ENCODE assay signal across 8 cellular contexts in genomic region chr15:41557673-41558399, GRCh38. TPM values are rescaled to one million over a fixed set of nuclear protein-coding genes. Genes with fewer than 3 reads are reported as not detected.
DNase-seq lines count a peak whose midpoint lies in the region; ATAC-seq, FAIRE-seq and TF ChIP-seq lines count a peak whose summit lies in the region.

No MANE protein-coding gene starts in this region.

- TF ChIP-seq CTCF in D721Med (IDR thresholded peaks at IDR 0.05; ENCODE audit: insufficient read depth, missing control alignments) (peak; percentile 90), lower lobe of right lung (IDR thresholded peaks at IDR 0.05) (peak; percentile 83)

- no peaks in the 10 kb centered on the region for H3K36me3 Mint-ChIP-seq in activated CD4-positive, alpha-beta memory T cell treated with anti-CD3 and anti-CD28 coated beads for 36 hours

- H3K4me3 ChIP-seq in duodenal mucosa (ENCODE audit: low read depth in 1 of 2, low read length in 2 of 2) (peak overlapping the region; percentile 55 to 56), lower lobe of right lung (peak overlapping the region; percentile 61)

- H3K27ac Mint-ChIP-seq in activated CD4-positive, alpha-beta memory T cell treated with anti-CD3 and anti-CD28 coated beads for 36 hours = peak overlapping the region; percentile 70

- H3K4me3 Mint-ChIP-seq in activated CD4-positive, alpha-beta memory T cell treated with anti-CD3 and anti-CD28 coated beads for 36 hours = peak overlapping the region; percentile 82

- DNase-seq in D721Med (ENCODE audit: insufficient read length, low spot score) (peak; percentile 78), NCI-H748 (lab: John Stamatoyannopoulos, UW; ENCODE audit: unreplicated experiment) (peak; percentile 80), lower lobe of right lung (peak; percentile 68)
- DNase-seq in activated CD4-positive, alpha-beta memory T cell treated with anti-CD3 and anti-CD28 coated beads for 36 hours = peak; percentile 83
- DNase-seq in stimulated activated CD4-positive, alpha-beta T cell treated with anti-CD3 and anti-CD28 coated beads, TNF-alpha, amount 100 ng/mL, for 4 hours (ENCODE audit: low read depth in 3 of 3) = peak; percentile 44 to 56 (median 55)

- H3K4me1 ChIP-seq in duodenal mucosa (ENCODE audit: control insufficient read depth in 1 of 2, insufficient read depth in 2 of 2, low read length in 2 of 2) (peaks cover 22 to 23% of the 10 kb centered on the region in 2 donors), lower lobe of right lung (peaks cover 39% of the 10 kb centered on the region)

- no peaks in the 10 kb centered on the region for H3K9me3 ChIP-seq in duodenal mucosa (ENCODE audit: control insufficient read depth in 1 of 2, low read length in 2 of 2)
- no peaks in the 10 kb centered on the region for H3K9me3 ChIP-seq in lower lobe of right lung

- ATAC-seq in HG02759 (IDR thresholded peaks at IDR 0.05; ENCODE audit: unreplicated experiment) (peak; percentile 66), lower lobe of right lung (peak; percentile 69 to 74), HG02885 (IDR thresholded peaks at IDR 0.05; ENCODE audit: poor library complexity, unreplicated experiment) (no peak)

- H3K9me3 Mint-ChIP-seq in activated CD4-positive, alpha-beta memory T cell treated with anti-CD3 and anti-CD28 coated beads for 36 hours = no peaks in the 10 kb centered on the region

- H3K4me1 Mint-ChIP-seq in activated CD4-positive, alpha-beta memory T cell treated with anti-CD3 and anti-CD28 coated beads for 36 hours (ENCODE audit: low read depth) = peaks cover 17% of the 10 kb centered on the region

- H3K27ac ChIP-seq in duodenal mucosa (ENCODE audit: low read depth, low read length) = no peak overlapping the region
- H3K27ac ChIP-seq in lower lobe of right lung = peak overlapping the region; percentile 44

- H3K27me3 ChIP-seq in duodenal mucosa (ENCODE audit: control insufficient read depth in 1 of 2, insufficient read depth in 2 of 2, low read length in 2 of 2) = peaks cover 2 to 4% of the 10 kb centered on the region in 2 donors
- H3K27me3 ChIP-seq in lower lobe of right lung (ENCODE audit: low read depth) = peaks cover 8% of the 10 kb centered on the region

- CTCF ChIA-PET in activated CD4-positive, alpha-beta memory T cell treated with anti-CD3 and anti-CD28 coated beads for 36 hours (lab: Charles Lee) = interaction anchor here (0.6 to 2.9 kb wide), 28 partner anchors 8 to 496 kb away, joined by 3 to 26 read pairs (median 4); partner anchors contain the start of genes MAPKBP1, MGA and RPAP1

- POLR2A ChIA-PET in activated CD4-positive, alpha-beta memory T cell treated with anti-CD3 and anti-CD28 coated beads for 36 hours (lab: Charles Lee) = interaction anchor here (1.0 kb wide), 1 partner anchor 14 kb away, joined by 3 read pairs; the partner anchor contains the start of gene RPAP1

- peak overlapping the region; percentile 28 to 49 for H3K9ac ChIP-seq in duodenal mucosa (ENCODE audit: low read depth in 1 of 2, low read length in 2 of 2)

- intact Hi-C loops in activated CD4-positive, alpha-beta memory T cell treated with anti-CD3 and anti-CD28 coated beads for 36 hours (cut with micrococcal nuclease) = loop anchor here (1.0 to 5.0 kb wide), 7 partner anchors 44 to 253 kb away; partner anchors contain the start of genes ITPKA and MAPKBP1
- intact Hi-C loops in lower lobe of right lung (cut with DNase I) = no loop called here

- H3K36me3 ChIP-seq in duodenal mucosa (ENCODE audit: control insufficient read depth in 1 of 2, insufficient read depth in 2 of 2, low read length in 2 of 2) (no peaks in the 10 kb centered on the region), lower lobe of right lung (no peaks in the 10 kb centered on the region)

- no peak for FAIRE-seq in D721Med (lab: Jason Lieb, UNC)

- peaks cover 17% of the 10 kb centered on the region for H3K27me3 Mint-ChIP-seq in activated CD4-positive, alpha-beta memory T cell treated with anti-CD3 and anti-CD28 coated beads for 36 hours

RNA-seq across cellular contexts. Expression of gene TYRO3, which starts 1.2 kb away (rescaled TPM):
- total RNA-seq in activated CD4-positive, alpha-beta memory T cell treated with anti-CD3 and anti-CD28 coated beads for 36 hours = 1 to 10 TPM; 3.1 to 4.3 TPM
- total RNA-seq in lower lobe of right lung = 17.3 TPM

RNA-seq across cellular contexts. Expression of gene RPAP1, which starts 13.8 kb away (rescaled TPM):
- total RNA-seq in activated CD4-positive, alpha-beta memory T cell treated with anti-CD3 and anti-CD28 coated beads for 36 hours = 10 to 100 TPM; 45.0 to 49.9 TPM
- total RNA-seq in lower lobe of right lung = 28.5 TPM

RNA-seq across cellular contexts. Expression of gene LTK, which starts 44.2 kb away (rescaled TPM):
- under 1 TPM; 0.29 to 0.34 TPM for total RNA-seq in activated CD4-positive, alpha-beta memory T cell treated with anti-CD3 and anti-CD28 coated beads for 36 hours
- total RNA-seq in lower lobe of right lung = 25.9 TPM

Comparison
In these comparisons a context has a peak if more than half of its experiments do, and no peak if none do; other contexts are left out.
1. RNA of gene LTK, which starts 44.2 kb away (total RNA-seq): 25.9 TPM in lower lobe of right lung (single experiment); 0.29 to 0.34 TPM in activated CD4-positive, alpha-beta memory T cell treated with anti-CD3 and anti-CD28 coated beads for 36 hours; every median in the first group is over 10 times any median in the second.
2. Peak in every context shown above with its lines, with median percentiles within 50 percentile points of each other: DNase-seq.